8 cellular contexts compared by ENCODE assay signal in genomic region chr6:43070028-43070632, GRCh38. TPM values are rescaled to one million over a fixed set of nuclear protein-coding genes. Genes with fewer than 3 reads are reported as not detected.
DNase-seq lines count a peak whose midpoint lies in the region; ATAC-seq and TF ChIP-seq lines count a peak whose summit lies in the region.

No MANE protein-coding gene starts in this region.

- 47 to 50% methylated on average over 6 of the region's 6 CpGs for whole genome bisulfite sequencing in esophagus squamous epithelium, 2 donors

- no peak overlapping the region for H3K27ac ChIP-seq in esophagus squamous epithelium

- intact Hi-C loops in esophagus squamous epithelium (cut with DNase I) = loop anchor here (5.0 kb wide), 2 partner anchors 57 to 72 kb away; no protein-coding TSS in a partner anchor

- no peak overlapping the region for H3K4me3 ChIP-seq in Jurkat, Clone E6-1 (ENCODE audit: low read length)
- H3K4me3 ChIP-seq in esophagus squamous epithelium (no peak overlapping the region), retinal pigment epithelial cell (ENCODE audit: low read length) (no peak overlapping the region)

- DNase-seq in activated CD4-positive, alpha-beta T cell treated with anti-CD3 and anti-CD28 coated beads for 48 hours = peak; percentile 28
- no peak for DNase-seq in activated CD4-positive, alpha-beta T cell treated with anti-CD3 and anti-CD28 coated beads for 4 hours
- peak; percentile 82 for DNase-seq in Jurkat, Clone E6-1 (ENCODE audit: low read depth, low spot score)
- DNase-seq in esophagus squamous epithelium (lab: John Stamatoyannopoulos, UW) (no peak), retinal pigment epithelial cell (ENCODE audit: low read depth) (no peak)

- peaks cover 0 to 71% (median 0%) of the 10 kb centered on the region in 3 donors for H3K36me3 ChIP-seq in esophagus squamous epithelium

- H3K27me3 ChIP-seq in esophagus squamous epithelium = no peaks in the 10 kb centered on the region

- peaks cover 0 to 7% (median 0%) of the 10 kb centered on the region in 3 donors for H3K4me1 ChIP-seq in esophagus squamous epithelium

- TF ChIP-seq CTCF in esophagus squamous epithelium (IDR thresholded peaks at IDR 0.05) = peak in 4 of 6 experiments; percentile 43 to 54 (median 48)
- peak; percentile 69 for TF ChIP-seq CTCF in retinal pigment epithelial cell (conservative IDR thresholded peaks at IDR 0.05; ENCODE audit: low read depth, low read length)

- no peaks in the 10 kb centered on the region for H3K9me3 ChIP-seq in esophagus squamous epithelium

- peak; percentile 92 for ATAC-seq in SK-N-SH treated with all-trans-retinoic acid at 6 μM for 48 hours
- no peak for ATAC-seq in GM21529 (IDR thresholded peaks at IDR 0.05; ENCODE audit: unreplicated experiment)
- no peak for ATAC-seq in HG03520 (IDR thresholded peaks at IDR 0.05; ENCODE audit: unreplicated experiment)

- no peak for TF ChIP-seq POLR2A in esophagus squamous epithelium (IDR thresholded peaks at IDR 0.05)

TF ChIP-seq in SK-N-SH treated with all-trans-retinoic acid at 6 μM for 48 hours, 23 proteins besides CTCF, POLR2A, EP300 and RAD21:
- no peak for TF ChIP-seq GLIS3 (CRISPR knock-in tag; IDR thresholded peaks at IDR 0.05)
- TF ChIP-seq POU6F1 (CRISPR knock-in tag; IDR thresholded peaks at IDR 0.05; ENCODE audit: borderline replicate concordance, low read depth) = no peak
- no peak for TF ChIP-seq ESRRG (CRISPR knock-in tag; IDR thresholded peaks at IDR 0.05)
- TF ChIP-seq RARB (CRISPR knock-in tag; IDR thresholded peaks at IDR 0.05) = no peak
- no peak for TF ChIP-seq ISL1 (CRISPR knock-in tag; IDR thresholded peaks at IDR 0.05)
- TF ChIP-seq SNAI2 (CRISPR knock-in tag; IDR thresholded peaks at IDR 0.05) = no peak
- no peak for TF ChIP-seq TOX (CRISPR knock-in tag; IDR thresholded peaks at IDR 0.05; ENCODE audit: borderline replicate concordance)
- TF ChIP-seq TCF4 (CRISPR knock-in tag; IDR thresholded peaks at IDR 0.05; ENCODE audit: borderline replicate concordance) = no peak
- TF ChIP-seq ZC3H10 (CRISPR knock-in tag; IDR thresholded peaks at IDR 0.05) = no peak
- TF ChIP-seq PPARA (CRISPR knock-in tag; IDR thresholded peaks at IDR 0.05; ENCODE audit: borderline replicate concordance) = no peak
- no peak for TF ChIP-seq CSRNP3 (CRISPR knock-in tag; IDR thresholded peaks at IDR 0.05)
- TF ChIP-seq TSHZ2 (CRISPR knock-in tag; IDR thresholded peaks at IDR 0.05) = no peak
- TF ChIP-seq OSR1 (CRISPR knock-in tag; IDR thresholded peaks at IDR 0.05) = no peak
- TF ChIP-seq CSDC2 (CRISPR knock-in tag; IDR thresholded peaks at IDR 0.05) = no peak
- TF ChIP-seq ZNF565 (CRISPR knock-in tag; conservative IDR thresholded peaks at IDR 0.05; ENCODE audit: low read depth) = no peak
- TF ChIP-seq PATZ1 (CRISPR knock-in tag; IDR thresholded peaks at IDR 0.05; ENCODE audit: borderline replicate concordance) = no peak
- TF ChIP-seq ZFP30 (CRISPR knock-in tag; IDR thresholded peaks at IDR 0.05) = no peak
- TF ChIP-seq ZNF8 (CRISPR knock-in tag; IDR thresholded peaks at IDR 0.05) = no peak
TF ChIP-seq in SK-N-SH treated with all-trans-retinoic acid at 6 μM for 48 hours: peak in this region for 0.

RNA-seq across cellular contexts. Expression of gene PTK7, which starts 6.0 kb away (rescaled TPM):
- polyA plus RNA-seq in Jurkat, Clone E6-1 (2012; ENCODE audit: insufficient read depth, insufficient read length) = 42.2 TPM
- total RNA-seq in esophagus squamous epithelium = 10 to 100 TPM; 30.6 to 44.1 (median 36.7) TPM

RNA-seq across cellular contexts. Expression of gene KLC4, which starts 10.7 kb away (rescaled TPM):
- 26.2 TPM for polyA plus RNA-seq in Jurkat, Clone E6-1 (2012; ENCODE audit: insufficient read depth, insufficient read length)
- 10 to 100 TPM in 2 of 4 donors, 1 to 10 TPM in 2; 4.5 to 15.8 (median 9.4) TPM for total RNA-seq in esophagus squamous epithelium

RNA-seq across cellular contexts. Expression of gene MRPL2, which starts 10.9 kb away (rescaled TPM):
- 211 TPM for polyA plus RNA-seq in Jurkat, Clone E6-1 (2012; ENCODE audit: insufficient read depth, insufficient read length)
- 10 to 100 TPM; 23.3 to 29.1 (median 24.5) TPM for total RNA-seq in esophagus squamous epithelium

RNA-seq across cellular contexts. Expression of gene CUL7, which starts 16.5 kb away (rescaled TPM):
- 21.5 TPM for polyA plus RNA-seq in Jurkat, Clone E6-1 (2012; ENCODE audit: insufficient read depth, insufficient read length)
- 10 to 100 TPM in 1 of 4 donors, 1 to 10 TPM in 3; 6.5 to 10.8 (median 8.0) TPM for total RNA-seq in esophagus squamous epithelium

RNA-seq across cellular contexts. Expression of gene RRP36, which starts 48.7 kb away (rescaled TPM):
- 79.8 TPM for polyA plus RNA-seq in Jurkat, Clone E6-1 (2012; ENCODE audit: insufficient read depth, insufficient read length)
- 10 to 100 TPM; 52.5 to 66.4 (median 65.4) TPM for total RNA-seq in esophagus squamous epithelium

Comparison
In these comparisons a context has a peak if more than half of its experiments do, and no peak if none do; other contexts are left out.
1. DNase-seq: peak in activated CD4-positive, alpha-beta T cell treated with anti-CD3 and anti-CD28 coated beads for 48 hours (single experiment) and Jurkat, Clone E6-1 (single experiment); none in activated CD4-positive, alpha-beta T cell treated with anti-CD3 and anti-CD28 coated beads for 4 hours (0 of 2), esophagus squamous epithelium (single experiment) and retinal pigment epithelial cell (single experiment).